Comparison of ENCODE assay signal across 20 cellular contexts in the genomic region with DNA sequence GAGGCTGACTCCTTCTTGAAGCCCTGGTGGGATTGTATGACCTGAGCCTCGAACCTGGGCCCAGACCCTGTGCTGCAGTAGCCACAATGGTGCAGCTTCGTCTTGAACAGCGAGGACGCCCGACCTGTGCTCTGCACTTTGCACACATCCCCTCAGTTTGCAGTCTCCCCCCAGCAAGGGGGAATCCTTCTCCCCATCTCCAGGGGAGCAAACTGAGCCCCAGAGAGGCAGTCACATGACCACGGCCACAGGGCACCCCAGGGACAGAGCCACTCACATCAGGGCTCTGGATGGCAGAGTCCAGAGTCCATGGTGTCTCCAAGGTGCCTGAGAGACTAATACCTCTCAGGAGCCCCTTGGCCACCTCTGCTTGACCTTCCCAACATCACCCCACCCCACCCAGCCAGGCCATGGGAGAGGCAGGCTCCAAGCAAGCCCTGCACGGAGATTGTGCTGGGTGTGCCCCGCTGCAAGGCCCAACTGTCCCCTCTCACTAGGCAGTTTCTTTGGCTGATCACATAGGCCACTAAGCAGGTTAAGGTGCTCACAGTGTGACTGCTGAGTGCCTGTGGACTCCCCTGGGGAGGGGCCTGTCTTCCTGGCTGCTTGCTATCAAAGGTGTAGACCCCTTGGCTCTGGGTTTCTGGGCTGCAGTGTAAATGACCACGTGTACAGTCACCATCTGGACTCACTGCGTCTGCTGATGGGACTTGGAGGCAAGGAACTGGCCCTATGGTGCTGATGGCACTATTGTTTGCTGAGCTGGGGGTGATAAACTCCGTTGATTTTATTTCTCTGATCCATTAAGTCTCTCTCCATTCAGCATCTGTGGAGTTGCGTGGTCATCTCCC.
DNase-seq lines count a peak whose midpoint lies in the region; ATAC-seq, FAIRE-seq and TF ChIP-seq lines count a peak whose summit lies in the region.
"Had no signal": no experiment of that assay in that cellular context is flagged by ENCODE, and none has a peak within 500 bp of the region (broad histone marks: within the 10 kb centered on the region; RNA-seq: fewer than 3 reads in every experiment).

No MANE protein-coding gene starts in this region.

- H3K27me3 ChIP-seq in stomach: peaks cover 0 to 68% (median 4%) of the 10 kb centered on the region in 3 donors

- no peak for TF ChIP-seq EP300 in stomach (IDR thresholded peaks at IDR 0.05)

- 71 to 74% (median 72%) methylated on average over 11 to 12 of the region's 12 CpGs for WGBS in stomach, 5 donors

- TF ChIP-seq CTCF in stomach (IDR thresholded peaks at IDR 0.05): no peak

- H3K36me3 ChIP-seq in stomach: no peaks in the 10 kb centered on the region

- intact Hi-C loops in stomach (cut with DNase I; ENCODE audit: low total_unique reads): no loop called here

- ATAC-seq in T-helper 17 cell: no peak
- ATAC-seq in HG03039 (IDR thresholded peaks at IDR 0.05; ENCODE audit: unreplicated experiment): no peak
- ATAC-seq: HCT116 had no signal

- no peak overlapping the region for H3K27ac ChIP-seq in stomach

- no peak overlapping the region for H3K4me3 Mint-ChIP-seq in T-helper 17 cell
- H3K4me3 Mint-ChIP-seq: CD4-positive, CD25-positive, alpha-beta regulatory T cell had no signal

- peak overlapping the region; percentile 67 for H3K27ac Mint-ChIP-seq in T-helper 17 cell
- H3K27ac Mint-ChIP-seq: CD4-positive, CD25-positive, alpha-beta regulatory T cell had no signal

- no peak overlapping the region for H3K4me3 ChIP-seq in stomach

- no peaks in the 10 kb centered on the region for H3K9me3 ChIP-seq in T-helper 17 cell (ENCODE audit: control insufficient read depth, low read length, poor library complexity, severe bottlenecking)
- H3K9me3 ChIP-seq in stomach: no peaks in the 10 kb centered on the region

- peaks cover 52% of the 10 kb centered on the region for H3K27me3 Mint-ChIP-seq in T-helper 17 cell
- H3K27me3 Mint-ChIP-seq: CD4-positive, CD25-positive, alpha-beta regulatory T cell had no signal

- DNase-seq in activated CD8-positive, alpha-beta memory T cell treated with anti-CD3 and anti-CD28 coated beads for 24 hours: peak; percentile 38
- DNase-seq in activated CD8-positive, alpha-beta memory T cell treated with anti-CD3 and anti-CD28 coated beads, Interleukin-2, amount 50 U/mL, for 4 hours: no peak
- DNase-seq in T-helper 17 cell (no peak), mesenteric fat pad (ENCODE audit: low spot score) (peak; percentile 69), stomach (peak; percentile 17), urothelium cell line (ENCODE audit: low spot score) (no peak)
- DNase-seq in activated CD4-positive, alpha-beta T cell treated with anti-CD3 and anti-CD28 coated beads for 4 hours: no peak
- DNase-seq: 8988T; CD4-positive, CD25-positive, alpha-beta regulatory T cell; COR-L47; DMS 273 treated with DMSO at 0.1 percent for 48 hours; DND-41; NCI-H1092 treated with DMSO at 0.1 percent for 48 hours; NCI-H146; NCI-H2029 treated with DMSO at 0.1 percent for 48 hours; NCI-H2171; NCI-H446 treated with DMSO at 0.1 percent for 48 hours had no signal

- no peaks in the 10 kb centered on the region for H3K4me1 ChIP-seq in stomach

- peaks cover 3% of the 10 kb centered on the region for H3K4me1 Mint-ChIP-seq in T-helper 17 cell
- H3K4me1 Mint-ChIP-seq: CD4-positive, CD25-positive, alpha-beta regulatory T cell had no signal

- H3K36me3 Mint-ChIP-seq in T-helper 17 cell (ENCODE audit: low read depth): no peaks in the 10 kb centered on the region
- H3K36me3 Mint-ChIP-seq: CD4-positive, CD25-positive, alpha-beta regulatory T cell had no signal

- TF ChIP-seq POLR2A in stomach (IDR thresholded peaks at IDR 0.05): no peak

- no peak for FAIRE-seq in urothelium cell line (lab: Jason Lieb, UNC)
- FAIRE-seq: G401.6 had no signal

Comparison
In these comparisons a context has a peak if more than half of its experiments do, and no peak if none do; other contexts are left out.
1. DNase-seq: peak in activated CD8-positive, alpha-beta memory T cell treated with anti-CD3 and anti-CD28 coated beads for 24 hours (single experiment), mesenteric fat pad (single experiment) and stomach (single experiment); none in activated CD8-positive, alpha-beta memory T cell treated with anti-CD3 and anti-CD28 coated beads, Interleukin-2, amount 50 U/mL, for 4 hours (single experiment), T-helper 17 cell (0 of 3), urothelium cell line (single experiment) and activated CD4-positive, alpha-beta T cell treated with anti-CD3 and anti-CD28 coated beads for 4 hours (0 of 2).